8 cellular contexts compared by ENCODE assay signal in genomic region chr16:90047714-90048346, GRCh38. TPM values are rescaled to one million over a fixed set of nuclear protein-coding genes. Genes with fewer than 3 reads are reported as not detected.
A peak's percentile ranks its signal among the peaks of the same experiment; 100 is the strongest.
DNase-seq lines count a peak whose midpoint lies in the region; ATAC-seq and TF ChIP-seq lines count a peak whose summit lies in the region.

No MANE protein-coding gene starts in this region.

- dilution Hi-C loops in IMR-90 (cut with HindIII; ENCODE audit: low sequenced_read_pairs, unreplicated experiment), result no loop called here

- intact Hi-C loops in A673 (cut with micrococcal nuclease; ENCODE audit: unreplicated experiment) (no loop called here), IMR-90 (cut with micrococcal nuclease) (no loop called here)

- H3K9me3 ChIP-seq in A673 (ENCODE audit: low read depth, low read length, poor library complexity, severe bottlenecking) (no peaks in the 10 kb centered on the region), IMR-90 (ENCODE audit: control insufficient read depth, insufficient read depth, low read length) (no peaks in the 10 kb centered on the region), muscle layer of colon (ENCODE audit: low read length) (no peaks in the 10 kb centered on the region)

- no peak overlapping the region for H3K23ac ChIP-seq in IMR-90 (ENCODE audit: low read depth, low read length)

- H2BK5ac ChIP-seq in IMR-90 (ENCODE audit: low read depth, low read length, poor library complexity, severe bottlenecking), result no peak overlapping the region

- peak overlapping the region in 1 of 2 experiments; percentile 84; a peak in 1 of 4 replicates for H4K8ac ChIP-seq in IMR-90 (ENCODE audit: low read depth in 2 of 2, low read length in 2 of 2)

- no peak overlapping the region for H3K18ac ChIP-seq in IMR-90 (ENCODE audit: low read depth, low read length)

- in situ Hi-C loops in IMR-90 (cut with MboI; ENCODE audit: low sequenced_read_pairs), result no loop called here

- 0 out of 2 replicates have a peak overlapping the region, but pooled peaks have one; percentile 12 for H2BK120ac ChIP-seq in IMR-90 (ENCODE audit: low read depth, low read length)

- H4K91ac ChIP-seq in IMR-90 (ENCODE audit: insufficient read depth, low read depth, low read length), result no peak overlapping the region

- H3K9me3 Mint-ChIP-seq in endothelial cell (ENCODE audit: unreplicated experiment), result no peaks in the 10 kb centered on the region

- no peaks in the 10 kb centered on the region for H3K79me1 ChIP-seq in IMR-90 (ENCODE audit: low read depth in 1 of 2, low read length in 2 of 2)

- H3K4me3 ChIP-seq in A673 (ENCODE audit: low read depth, low read length, poor library complexity, severe bottlenecking) (peak overlapping the region; percentile 50), IMR-90 (ENCODE audit: insufficient read depth, low read depth, low read length) (peak overlapping the region; percentile 20; the same call in 1 of the 2 replicates), muscle layer of colon (ENCODE audit: low read depth in 1 of 2, low read length in 2 of 2) (peak overlapping the region; percentile 21 to 44)

- H4K5ac ChIP-seq in IMR-90 (ENCODE audit: low read depth, low read length), result peak overlapping the region; percentile 6; the same call in 1 of the 2 replicates

- TF ChIP-seq POLR2A in IMR-90 (IDR thresholded peaks at IDR 0.05; ENCODE audit: low read depth, low read length), result no peak

- H3K4me1 Mint-ChIP-seq in endothelial cell (ENCODE audit: unreplicated experiment), result no peaks in the 10 kb centered on the region

- no peaks in the 10 kb centered on the region for H3K9me1 ChIP-seq in IMR-90 (ENCODE audit: insufficient read depth, low read length)

- H3K9ac ChIP-seq in IMR-90 (ENCODE audit: low read depth, low read length), result 0 out of 2 replicates have a peak overlapping the region, but pooled peaks have one; percentile 8
- no peak overlapping the region for H3K9ac ChIP-seq in muscle layer of colon (ENCODE audit: low read length)

- no peak overlapping the region for H2BK20ac ChIP-seq in IMR-90 (ENCODE audit: low read depth, low read length)

- H3K4me3 Mint-ChIP-seq in endothelial cell (ENCODE audit: unreplicated experiment), result no peak overlapping the region

- POLR2A ChIA-PET in A673 (lab: Charles Lee; ENCODE audit: low non-redundant PET), result no interaction called here
- POLR2A ChIA-PET in IMR-90 (lab: Charles Lee; ENCODE audit: unreplicated experiment), result no interaction called here

- H2BK15ac ChIP-seq in IMR-90 (ENCODE audit: low read depth, low read length), result no peak overlapping the region

- H2AK5ac ChIP-seq in IMR-90 (ENCODE audit: low read depth, low read length), result no peak overlapping the region

- H3K27me3 ChIP-seq in A673 (replicated peaks; ENCODE audit: insufficient read depth, low read depth, low read length, poor library complexity) (no peaks in the 10 kb centered on the region), IMR-90 (ENCODE audit: control insufficient read depth, insufficient read depth, low read length) (no peaks in the 10 kb centered on the region), muscle layer of colon (ENCODE audit: control insufficient read depth in 1 of 2, insufficient read depth in 2 of 2, low read length in 2 of 2) (peaks cover 0 to 14% of the 10 kb centered on the region in 2 donors)

- ATAC-seq in IMR-90 (ENCODE audit: low read depth) (peak; percentile 3), HG03159 (IDR thresholded peaks at IDR 0.05; ENCODE audit: unreplicated experiment) (no peak), HG03571 (IDR thresholded peaks at IDR 0.05; ENCODE audit: unreplicated experiment) (no peak)

- H4K20me1 ChIP-seq in IMR-90 (ENCODE audit: insufficient read depth, low read length), result no peaks in the 10 kb centered on the region

- H3K27me3 Mint-ChIP-seq in endothelial cell (ENCODE audit: unreplicated experiment), result peaks cover 9% of the 10 kb centered on the region

- H3K56ac ChIP-seq in IMR-90 (ENCODE audit: extremely low read depth, insufficient read depth, low read length), result no peak overlapping the region

- H2AFZ ChIP-seq in IMR-90 (replicated peaks; ENCODE audit: low read length, poor library complexity), result peak overlapping the region; percentile 89

- WGBS in IMR-90 (ENCODE audit: extremely low coverage in 2 of 2, insufficient read length in 1 of 2), 2 experiments, result 80% methylated on average over 1 of the region's 59 CpGs; no CpG with 5 or more reads in 1 of the 2 experiments

- no peak overlapping the region for H3K4ac ChIP-seq in IMR-90 (ENCODE audit: low read depth, low read length)

- peak overlapping the region; percentile 36 for H3K27ac Mint-ChIP-seq in endothelial cell (ENCODE audit: unreplicated experiment)

- peaks cover 10% of the 10 kb centered on the region for H3K4me1 ChIP-seq in A673 (ENCODE audit: insufficient read depth, low read length, poor library complexity, severe bottlenecking)
- H3K4me1 ChIP-seq in IMR-90 (ENCODE audit: control insufficient read depth, insufficient read depth, low read length), result peaks cover 11% of the 10 kb centered on the region
- H3K4me1 ChIP-seq in muscle layer of colon (ENCODE audit: insufficient read depth, low read length), result peaks cover 10% of the 10 kb centered on the region

- no peak overlapping the region for H3K27ac ChIP-seq in A673 (ENCODE audit: low read depth, low read length, poor library complexity, severe bottlenecking)
- H3K27ac ChIP-seq in IMR-90 (ENCODE audit: insufficient read depth, low read length), result no peak overlapping the region
- no peak overlapping the region for H3K27ac ChIP-seq in muscle layer of colon (ENCODE audit: low read depth, low read length)

- no peak for TF ChIP-seq RAD21 in IMR-90 (IDR thresholded peaks at IDR 0.05; ENCODE audit: low read length)

- H3K36me3 ChIP-seq in A673 (ENCODE audit: insufficient read depth, low read length, poor library complexity, severe bottlenecking) (peaks cover 4% of the 10 kb centered on the region), IMR-90 (ENCODE audit: control insufficient read depth, insufficient read depth, low read length) (peaks cover 5% of the 10 kb centered on the region; the same call in 1 of the 2 replicates), muscle layer of colon (ENCODE audit: insufficient read depth, low read length) (no peaks in the 10 kb centered on the region)

- TF ChIP-seq CTCF in A673 (conservative IDR thresholded peaks at IDR 0.05; ENCODE audit: low read depth, low read length) (no peak), IMR-90 (conservative IDR thresholded peaks at IDR 0.05; ENCODE audit: low read depth, low read length) (no peak), endothelial cell (IDR thresholded peaks at IDR 0.05; ENCODE audit: unreplicated experiment) (no peak)

- no peak for DNase-seq in A673 (ENCODE audit: low spot score)
- DNase-seq in IMR-90, result no peak
- no peak for DNase-seq in endothelial cell (ENCODE audit: low spot score)
- no peak for DNase-seq in NAMALWA (ENCODE audit: low spot score)
- no peak for DNase-seq in DMS79 treated with DMSO at 0.1 percent for 48 hours (lab: John Stamatoyannopoulos, UW)

- CTCF ChIA-PET in A673 (lab: Charles Lee), result no interaction called here
- CTCF ChIA-PET in IMR-90 (lab: Yijun Ruan, JAX), result no interaction called here

- H3K4me2 ChIP-seq in IMR-90 (ENCODE audit: low read depth, low read length), result peak overlapping the region; percentile 4

- H3K14ac ChIP-seq in IMR-90 (replicated peaks; ENCODE audit: low read depth, low read length), result no peak overlapping the region

- no peak overlapping the region for H2AK9ac ChIP-seq in IMR-90 (replicated peaks; ENCODE audit: low read depth, low read length, poor library complexity)

- BruUV-seq in A673 (replicated peaks; lab: Mats Ljungman, UMichigan) (no TSS peak), IMR-90 (replicated peaks; lab: Mats Ljungman, UMichigan) (no TSS peak)

- peaks cover 4% of the 10 kb centered on the region for H3K36me3 Mint-ChIP-seq in endothelial cell (ENCODE audit: low read depth, unreplicated experiment)

TF ChIP-seq in IMR-90, 13 proteins besides CTCF, POLR2A, EP300 and RAD21 (continues in another document):
- no peak for TF ChIP-seq CHD1 (IDR thresholded peaks at IDR 0.05; ENCODE audit: low read depth, low read length)
- no peak for TF ChIP-seq NFE2L2 (IDR thresholded peaks at IDR 0.05; ENCODE audit: low read depth, low read length)
- no peak for TF ChIP-seq FOS (IDR thresholded peaks at IDR 0.05; ENCODE audit: low read depth, low read length)
- TF ChIP-seq RCOR1 (IDR thresholded peaks at IDR 0.05; ENCODE audit: insufficient replicate concordance, low read length), result no peak
- TF ChIP-seq MAZ (IDR thresholded peaks at IDR 0.05; ENCODE audit: borderline replicate concordance, low read depth, low read length), result no peak
- no peak for TF ChIP-seq USF2 (IDR thresholded peaks at IDR 0.05; ENCODE audit: low read depth, low read length)
- TF ChIP-seq MAFK (IDR thresholded peaks at IDR 0.05; ENCODE audit: low read depth, low read length), result no peak
- no peak for TF ChIP-seq CEBPB (IDR thresholded peaks at IDR 0.05; ENCODE audit: low read depth, low read length)
- TF ChIP-seq ELK1 (IDR thresholded peaks at IDR 0.05; ENCODE audit: borderline replicate concordance, low read depth, low read length), result no peak

RNA-seq across cellular contexts. Expression of gene DBNDD1, which starts 28.6 kb away (rescaled TPM):
- total RNA-seq in A673 (2021), result 24.6 and 31.9 TPM in 2 replicates
- total RNA-seq in IMR-90 (2012; rRNA removed), result 3.1 and 3.4 TPM in 2 replicates
- polyA plus RNA-seq in IMR-90 (2012; rRNA removed), result 23.0 and 26.2 TPM in 2 replicates
- 14.9 and 31.6 TPM in 2 replicates for polyA plus RNA-seq in IMR-90 (2012; cell fraction: cytosol; rRNA removed)
- 11.1 and 18.7 TPM in 2 replicates for polyA plus RNA-seq in IMR-90 (2012; cell fraction: nucleus; rRNA removed; ENCODE audit: low replicate concordance)
- 36.8 TPM for total RNA-seq in endothelial cell (ENCODE audit: unreplicated experiment)

RNA-seq across cellular contexts. Expression of gene PRDM7, which starts 29.3 kb away (rescaled TPM):
- total RNA-seq in A673 (2021), result not detected in 2 replicates
- total RNA-seq in IMR-90 (2012; rRNA removed), result not detected in 2 replicates
- not detected in 2 replicates for polyA plus RNA-seq in IMR-90 (2012; rRNA removed)
- not detected in 2 replicates for polyA plus RNA-seq in IMR-90 (2012; cell fraction: cytosol; rRNA removed)
- polyA plus RNA-seq in IMR-90 (2012; cell fraction: nucleus; rRNA removed; ENCODE audit: low replicate concordance), result 0.03 TPM in 1 of 2 replicates, not detected in the other
- not detected for total RNA-seq in endothelial cell (ENCODE audit: unreplicated experiment)
